In genomic region chr6:487956-488355, GRCh38 we compare ENCODE assay signal across 14 cellular contexts.
DNase-seq lines count a peak whose midpoint lies in the region; ATAC-seq, FAIRE-seq and TF ChIP-seq lines count a peak whose summit lies in the region.
"Had no signal": no experiment of that assay in that cellular context is flagged by ENCODE, and none has a peak within 500 bp of the region (broad histone marks: within the 10 kb centered on the region; RNA-seq: fewer than 3 reads in every experiment).

No MANE protein-coding gene starts in this region.

- H3K27me3 ChIP-seq in Peyer's patch (no peaks in the 10 kb centered on the region), foreskin keratinocyte (no peaks in the 10 kb centered on the region)

- ATAC-seq in effector memory CD8-positive, alpha-beta T cell (replicated peaks) = peak; percentile 15
- no peak for ATAC-seq in foreskin keratinocyte

- peaks cover 0 to 25% (median 0%) of the 10 kb centered on the region in 3 donors for H3K36me3 ChIP-seq in Peyer's patch

- H3K27ac Mint-ChIP-seq in effector memory CD8-positive, alpha-beta T cell = no peak overlapping the region
- H3K27ac Mint-ChIP-seq: HFFc6 had no signal

- peaks cover 0 to 19% (median 0%) of the 10 kb centered on the region in 4 donors for H3K4me1 ChIP-seq in Peyer's patch
- H3K4me1 ChIP-seq in foreskin keratinocyte = no peaks in the 10 kb centered on the region

- TF ChIP-seq CTCF in Peyer's patch (IDR thresholded peaks at IDR 0.05) = no peak
- TF ChIP-seq CTCF in foreskin keratinocyte (conservative IDR thresholded peaks at IDR 0.05) = no peak

- no peak overlapping the region for H3K4me3 ChIP-seq in Peyer's patch

- H3K4me1 Mint-ChIP-seq in effector memory CD8-positive, alpha-beta T cell (ENCODE audit: low read depth in 2 of 2) = peaks cover 34 to 40% of the 10 kb centered on the region in 2 donors
- H3K4me1 Mint-ChIP-seq: neural crest cell had no signal

- DNase-seq in GM12891 (ENCODE audit: insufficient read length, low spot score) = no peak
- DNase-seq in Peyer's patch = peak in 2 of 3 donors; percentile 87 to 88
- no peak for DNase-seq in effector memory CD8-positive, alpha-beta T cell
- peak; percentile 70 for DNase-seq in occipital lobe (lab: John Stamatoyannopoulos, UW)
- no peak for DNase-seq in MV-4-11 (lab: John Stamatoyannopoulos, UW)
- no peak for DNase-seq in T1000 (lab: John Stamatoyannopoulos, UW)
- no peak for DNase-seq in foreskin keratinocyte
- DNase-seq: activated CD4-positive, CD25-positive, alpha-beta regulatory T cell treated with anti-CD3 and anti-CD28 coated beads, Interleukin-2, amount 50 U/mL, for 72 hours; activated gamma-delta T cell; cerebellar nuclear complex; HFFc6 had no signal

- no peaks in the 10 kb centered on the region for H3K9me3 Mint-ChIP-seq in effector memory CD8-positive, alpha-beta T cell
- H3K9me3 Mint-ChIP-seq: HFFc6 had no signal

- TF ChIP-seq POLR2A in GM12891 (IDR thresholded peaks at IDR 0.05; ENCODE audit: low read depth, low read length) (no peak), Peyer's patch (IDR thresholded peaks at IDR 0.05) (no peak)

- no peaks in the 10 kb centered on the region for H3K9me3 ChIP-seq in Peyer's patch

- H3K27ac ChIP-seq in Peyer's patch = peak overlapping the region in 1 of 4 donors; percentile 66
- no peak overlapping the region for H3K27ac ChIP-seq in foreskin keratinocyte
- H3K27ac ChIP-seq: epithelial cell of prostate had no signal

- H3K4me3 Mint-ChIP-seq in effector memory CD8-positive, alpha-beta T cell = no peak overlapping the region
- H3K4me3 Mint-ChIP-seq: HFFc6, neural crest cell had no signal

- H3K27me3 Mint-ChIP-seq in effector memory CD8-positive, alpha-beta T cell = no peaks in the 10 kb centered on the region

- peak; percentile 91 for FAIRE-seq in GM12891 (lab: Jason Lieb, UNC)
- FAIRE-seq: G401.6 had no signal

- peaks cover 16% of the 10 kb centered on the region for H3K36me3 Mint-ChIP-seq in effector memory CD8-positive, alpha-beta T cell (ENCODE audit: insufficient read depth)

TF ChIP-seq in GM12891, 5 proteins besides CTCF, POLR2A, EP300 and RAD21:
- TF ChIP-seq PAX5 (IDR thresholded peaks at IDR 0.05; ENCODE audit: insufficient read depth, low read length, severe bottlenecking) (no peak), POLR2AphosphoS5 (IDR thresholded peaks at IDR 0.05; ENCODE audit: low read depth, low read length) (no peak), TAF1 (IDR thresholded peaks at IDR 0.05; ENCODE audit: low read depth, low read length) (no peak), SPI1 (IDR thresholded peaks at IDR 0.05; ENCODE audit: low read depth, low read length) (no peak), POU2F2 (IDR thresholded peaks at IDR 0.05; ENCODE audit: low read depth, low read length) (no peak)

Comparison
In these comparisons a context has a peak if more than half of its experiments do, and no peak if none do; other contexts are left out.
1. DNase-seq: peak in Peyer's patch (2 of 3) and occipital lobe (single experiment); none in GM12891 (single experiment), effector memory CD8-positive, alpha-beta T cell (0 of 3), MV-4-11 (single experiment), T1000 (single experiment) and foreskin keratinocyte (0 of 2).